In the genomic region with DNA sequence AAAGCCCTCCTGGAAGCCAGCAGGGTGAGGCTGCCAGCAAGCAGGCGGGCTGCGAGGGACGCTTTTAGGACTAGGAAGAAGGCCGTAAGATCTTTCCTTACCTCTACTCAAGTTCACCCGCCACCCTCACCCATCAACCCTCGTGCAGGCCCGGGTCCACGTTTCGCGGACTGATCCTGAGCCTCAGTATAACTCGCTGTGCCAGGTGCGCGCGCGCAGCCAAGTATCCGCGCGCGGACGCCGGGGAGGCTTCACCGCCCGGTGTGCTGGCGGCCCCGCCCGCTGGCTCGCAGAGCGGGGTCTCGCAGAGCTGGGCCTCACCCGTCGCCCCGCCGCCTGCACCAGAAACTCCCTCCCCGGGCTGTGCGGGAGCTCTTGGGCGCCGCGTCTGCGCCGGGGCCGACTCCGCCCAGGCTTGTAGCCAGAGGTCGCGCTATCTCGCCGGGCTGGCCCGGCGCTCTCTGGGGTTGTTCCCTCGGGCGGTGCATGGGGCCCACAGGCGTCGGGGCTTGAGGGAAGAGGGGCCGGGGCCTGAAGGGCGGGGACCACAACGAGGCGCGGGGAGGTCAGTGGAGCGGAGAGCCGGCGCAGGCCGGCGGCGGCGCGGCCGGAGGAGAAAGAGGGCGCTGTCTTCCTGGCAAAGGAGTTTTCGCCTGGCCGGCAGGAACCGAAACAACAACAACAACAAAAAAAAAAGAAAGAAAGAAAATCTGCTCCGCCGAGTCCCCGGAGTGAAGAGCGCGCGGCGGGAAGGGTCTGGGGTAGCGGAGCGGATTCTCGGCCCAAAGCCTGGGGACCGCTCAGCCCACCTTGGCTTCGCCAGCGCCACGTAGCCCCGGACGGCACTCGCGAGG, we compare ENCODE assay signal across 8 cellular contexts. TPM values are rescaled to one million over a fixed set of nuclear protein-coding genes. Genes with fewer than 3 reads are reported as not detected.
A peak's percentile ranks its signal among the peaks of the same experiment; 100 is the strongest.
DNase-seq lines count a peak whose midpoint lies in the region; ATAC-seq and TF ChIP-seq lines count a peak whose summit lies in the region.

No MANE protein-coding gene starts in this region.

- H3K27ac Mint-ChIP-seq in T-helper 1 cell treated with Interleukin-12 subunit alpha and Interleukin-12 subunit beta and Interleukin-4 antibody, amounts not matched to agents 30 μg/mL and 1 μg/mL, for 36 hours: no peak overlapping the region
- peak overlapping the region in 1 of 9 donors; percentile 16 for H3K27ac Mint-ChIP-seq in naive thymus-derived CD4-positive, alpha-beta T cell

- POLR2A ChIA-PET in naive thymus-derived CD4-positive, alpha-beta T cell (lab: Charles Lee): no interaction called here

- H3K27me3 ChIP-seq in GM06990 (replicated peaks; ENCODE audit: control insufficient read depth, insufficient read depth, low read length): no peaks in the 10 kb centered on the region
- peaks cover 3 to 38% of the 10 kb centered on the region in 2 donors for H3K27me3 ChIP-seq in esophagus (ENCODE audit: control insufficient read depth in 1 of 2, insufficient read depth in 2 of 2, low read length in 2 of 2)
- H3K27me3 ChIP-seq in naive thymus-derived CD4-positive, alpha-beta T cell (ENCODE audit: control insufficient read depth in 2 of 2, insufficient read depth in 2 of 2, low read length in 2 of 2): peaks cover 14 to 37% of the 10 kb centered on the region in 2 donors

- H3K4me1 ChIP-seq in esophagus (ENCODE audit: control insufficient read depth in 2 of 2, insufficient read depth in 2 of 2, low read length in 1 of 2): peaks cover 3 to 14% of the 10 kb centered on the region in 2 donors
- peaks cover 12 to 17% of the 10 kb centered on the region in 2 donors for H3K4me1 ChIP-seq in naive thymus-derived CD4-positive, alpha-beta T cell (ENCODE audit: control insufficient read depth in 2 of 2, insufficient read depth in 2 of 2, low read length in 2 of 2)

- H3K4me1 Mint-ChIP-seq in T-helper 1 cell treated with Interleukin-12 subunit alpha and Interleukin-12 subunit beta and Interleukin-4 antibody, amounts not matched to agents 30 μg/mL and 1 μg/mL, for 36 hours (ENCODE audit: low read depth): peaks cover 34% of the 10 kb centered on the region
- peaks cover 12 to 57% (median 49%) of the 10 kb centered on the region in 7 donors for H3K4me1 Mint-ChIP-seq in naive thymus-derived CD4-positive, alpha-beta T cell

- peak; percentile 81 for TF ChIP-seq CTCF in 22Rv1 (IDR thresholded peaks at IDR 0.05)
- TF ChIP-seq CTCF in GM06990 (IDR thresholded peaks at IDR 0.05; ENCODE audit: insufficient read depth, low read length, poor library complexity, severe bottlenecking): peak; percentile 61

- H3K4me3 ChIP-seq in GM06990 (replicated peaks; ENCODE audit: low read depth, low read length) (peak overlapping the region; percentile 85), esophagus (ENCODE audit: low read depth in 1 of 2, low read length in 2 of 2) (peak overlapping the region; percentile 58 to 64)
- peak overlapping the region; percentile 30 for H3K4me3 ChIP-seq in naive thymus-derived CD4-positive, alpha-beta T cell (ENCODE audit: low read length)

- H3K9me3 Mint-ChIP-seq in T-helper 1 cell treated with Interleukin-12 subunit alpha and Interleukin-12 subunit beta and Interleukin-4 antibody, amounts not matched to agents 30 μg/mL and 1 μg/mL, for 36 hours: peaks cover 4% of the 10 kb centered on the region
- peaks cover 0 to 6% (median 0%) of the 10 kb centered on the region in 11 donors for H3K9me3 Mint-ChIP-seq in naive thymus-derived CD4-positive, alpha-beta T cell

- DNase-seq in GM06990 (ENCODE audit: extremely low read depth, insufficient read length) (peak; percentile 93), H4 (ENCODE audit: low spot score) (peak; percentile 41), KBM-7 (peak; percentile 60), G401 (ENCODE audit: low spot score) (no peak)
- peak in 1 of 9 donors; percentile 54 for DNase-seq in naive thymus-derived CD4-positive, alpha-beta T cell

- ATAC-seq in naive thymus-derived CD4-positive, alpha-beta T cell: peak; percentile 49

- H3K27ac ChIP-seq in 22Rv1 (peak overlapping the region; percentile 65), esophagus (ENCODE audit: low read depth in 2 of 2, low read length in 1 of 2) (no peak overlapping the region)
- no peak overlapping the region for H3K27ac ChIP-seq in naive thymus-derived CD4-positive, alpha-beta T cell (ENCODE audit: low read depth, low read length)

- 1 to 2% methylated on average over 83 to 88 of the region's 88 CpGs for WGBS in esophagus, 2 donors

- peaks cover 20% of the 10 kb centered on the region for H3K36me3 Mint-ChIP-seq in T-helper 1 cell treated with Interleukin-12 subunit alpha and Interleukin-12 subunit beta and Interleukin-4 antibody, amounts not matched to agents 30 μg/mL and 1 μg/mL, for 36 hours (ENCODE audit: low read depth)
- peaks cover 0 to 14% (median 4%) of the 10 kb centered on the region in 5 donors for H3K36me3 Mint-ChIP-seq in naive thymus-derived CD4-positive, alpha-beta T cell

- H3K9me3 ChIP-seq in esophagus (ENCODE audit: control insufficient read depth in 2 of 2, insufficient read depth in 1 of 2, low read depth in 1 of 2, low read length in 1 of 2): peaks cover 0 to 2% of the 10 kb centered on the region in 2 donors
- H3K9me3 ChIP-seq in naive thymus-derived CD4-positive, alpha-beta T cell (ENCODE audit: control insufficient read depth in 2 of 3, low read length in 3 of 3): no peaks in the 10 kb centered on the region

- in situ Hi-C loops in KBM-7 (cut with MboI; ENCODE audit: low pct_unique_long_range_greater_than_20kb, low sequenced_read_pairs): no loop called here
- in situ Hi-C loops in G401 (cut with HindIII; ENCODE audit: low sequenced_read_pairs): loop anchor here (10.0 kb wide), 1 partner anchor 368 kb away; no protein-coding TSS in a partner anchor

- H3K36me3 ChIP-seq in GM06990 (ENCODE audit: control insufficient read depth, insufficient read depth, low read length): no peaks in the 10 kb centered on the region
- H3K36me3 ChIP-seq in esophagus (ENCODE audit: control insufficient read depth in 2 of 2, insufficient read depth in 2 of 2, low read length in 1 of 2): no peaks in the 10 kb centered on the region
- H3K36me3 ChIP-seq in naive thymus-derived CD4-positive, alpha-beta T cell (ENCODE audit: control insufficient read depth in 2 of 3, insufficient read depth in 3 of 3, low read length in 3 of 3): no peaks in the 10 kb centered on the region

- peaks cover 89% of the 10 kb centered on the region for H3K27me3 Mint-ChIP-seq in T-helper 1 cell treated with Interleukin-12 subunit alpha and Interleukin-12 subunit beta and Interleukin-4 antibody, amounts not matched to agents 30 μg/mL and 1 μg/mL, for 36 hours (ENCODE audit: low read depth)
- peaks cover 74 to 89% (median 81%) of the 10 kb centered on the region in 5 donors for H3K27me3 Mint-ChIP-seq in naive thymus-derived CD4-positive, alpha-beta T cell

- intact Hi-C loops in naive thymus-derived CD4-positive, alpha-beta T cell (cut with micrococcal nuclease): loop anchor here in 1 of 2 donors (2.0 to 10.0 kb wide), 4 partner anchors 14 to 368 kb away; partner anchors contain the start of genes SIX4, SLC38A6 and TRMT5

- peak overlapping the region; percentile 82 for H3K4me3 Mint-ChIP-seq in T-helper 1 cell treated with Interleukin-12 subunit alpha and Interleukin-12 subunit beta and Interleukin-4 antibody, amounts not matched to agents 30 μg/mL and 1 μg/mL, for 36 hours
- H3K4me3 Mint-ChIP-seq in naive thymus-derived CD4-positive, alpha-beta T cell: peak overlapping the region; percentile 66 to 84 (median 79)

- CTCF ChIA-PET in naive thymus-derived CD4-positive, alpha-beta T cell (lab: Charles Lee): no interaction called here

RNA-seq across cellular contexts. Expression of gene SIX1, which starts 7.7 kb away (rescaled TPM):
- 18.4 and 23.3 TPM in 2 replicates for total RNA-seq in H4 (2014; rRNA removed; shearing (Covaris generic))
- polyA plus RNA-seq in esophagus: under 1 TPM in 1 of 2 donors, not detected in 1; 0.04 TPM
- under 1 TPM in 1 of 5 experiments, not detected in 4; 0.70 TPM for total RNA-seq in naive thymus-derived CD4-positive, alpha-beta T cell
- not detected for polyA plus RNA-seq in naive thymus-derived CD4-positive, alpha-beta T cell
- 0.31 and 0.58 TPM in 2 replicates for total RNA-seq in G401 (2014; rRNA removed; shearing (Covaris generic))

Comparison
In these comparisons a context has a peak if more than half of its experiments do, and no peak if none do; other contexts are left out.
1. H3K4me3 ChIP-seq: peak in every context shown above with its lines; median percentile 85 in GM06990; 61 in esophagus; 30 in naive thymus-derived CD4-positive, alpha-beta T cell.
2. RNA of gene SIX1, which starts 7.7 kb away (total RNA-seq): 18.4 to 23.3 TPM in H4; 0.31 to 0.58 TPM in G401 and 0.70 TPM in naive thymus-derived CD4-positive, alpha-beta T cell; every median in the first group is over 10 times any median in the second.